In the genomic region with DNA sequence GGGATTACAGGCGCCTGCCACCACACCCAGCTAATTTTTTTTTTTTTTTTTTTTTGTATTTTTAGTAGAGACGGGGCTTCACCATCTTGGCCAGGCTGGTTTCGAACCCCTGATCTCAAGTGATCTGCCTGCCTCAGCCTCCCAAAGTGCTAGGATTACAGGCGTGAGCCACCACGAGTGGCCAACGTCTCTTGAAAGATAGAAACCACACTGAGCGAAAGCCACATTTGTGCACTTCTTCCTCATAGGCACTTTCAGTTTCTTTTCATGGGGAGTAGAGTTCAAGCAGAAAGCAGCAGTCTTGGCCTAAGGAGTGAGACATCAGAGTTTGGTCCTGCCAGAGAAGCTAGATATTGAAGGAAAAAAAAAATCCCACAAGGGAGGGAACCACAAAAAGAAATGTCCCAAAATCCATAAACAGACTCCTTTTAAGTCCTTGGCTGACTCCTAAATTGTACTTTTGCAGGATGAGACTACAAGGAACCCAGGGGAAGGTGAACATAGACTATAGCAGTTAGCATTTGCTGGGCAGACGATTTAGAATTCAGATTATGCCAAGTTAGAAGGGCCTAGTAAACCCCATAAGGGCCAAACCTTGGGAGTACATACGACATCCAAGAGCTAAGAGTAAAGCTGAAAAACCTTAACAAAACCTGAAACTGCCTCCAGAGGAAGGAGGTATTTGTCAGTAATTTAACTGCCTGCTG, we compare ENCODE assay signal across 9 cellular contexts. TPM values are rescaled to one million over a fixed set of nuclear protein-coding genes. Genes with fewer than 3 reads are reported as not detected.
DNase-seq lines count a peak whose midpoint lies in the region; ATAC-seq and TF ChIP-seq lines count a peak whose summit lies in the region.
"Had no signal": no experiment of that assay in that cellular context is flagged by ENCODE, and none has a peak within 500 bp of the region (broad histone marks: within the 10 kb centered on the region; RNA-seq: fewer than 3 reads in every experiment).

No MANE protein-coding gene starts in this region.

- H3K4me1 Mint-ChIP-seq in WTC11 = peaks cover 33% of the 10 kb centered on the region

- H3K36me3 Mint-ChIP-seq in WTC11 = no peaks in the 10 kb centered on the region

- TF ChIP-seq CTCF in WTC11 (IDR thresholded peaks at IDR 0.05) (no peak), RWPE1 (conservative IDR thresholded peaks at IDR 0.05; ENCODE audit: low read depth) (no peak)

- no peak for DNase-seq in WTC11 (ENCODE audit: low spot score)
- DNase-seq in left colon = peak; percentile 16 to 36
- no peak for DNase-seq in RWPE1 (ENCODE audit: low spot score)
- no peak for DNase-seq in RKO (ENCODE audit: low spot score)
- DNase-seq in MG63 = no peak
- DNase-seq in kidney glomerular epithelial cell (lab: John Stamatoyannopoulos, UW) = no peak

- CTCF ChIA-PET in WTC11 (lab: Charles Lee) = interaction anchor here (0.8 to 1.6 kb wide), 4 partner anchors 10 to 74 kb away, joined by 3 to 5 read pairs (median 4); no protein-coding TSS in a partner anchor
- CTCF ChIA-PET in RWPE1 (lab: Yijun Ruan, JAX) = interaction anchor here (0.7 to 1.6 kb wide), 2 partner anchors 11 to 110 kb away, joined by 4 to 7 read pairs; no protein-coding TSS in a partner anchor

- H3K27ac ChIP-seq in RWPE1 = no peak overlapping the region

- POLR2A ChIA-PET in WTC11 (lab: Charles Lee) (no interaction called here), RWPE1 (lab: Yijun Ruan, JAX; ENCODE audit: low non-redundant PET) (no interaction called here)

- ATAC-seq in GM18907 (IDR thresholded peaks at IDR 0.05; ENCODE audit: unreplicated experiment) (peak; percentile 90), HG03025 (IDR thresholded peaks at IDR 0.05; ENCODE audit: low FRiP score, unreplicated experiment) (peak; percentile 66), WTC11 (no peak), left colon (peak; percentile 71)

- no peaks in the 10 kb centered on the region for H3K27me3 Mint-ChIP-seq in WTC11 (ENCODE audit: low read depth)

- no peaks in the 10 kb centered on the region for H3K9me3 Mint-ChIP-seq in WTC11

- H3K27ac Mint-ChIP-seq in WTC11 = peak overlapping the region; percentile 85

- intact Hi-C loops in left colon (cut with DNase I, micrococcal nuclease) = no loop called here

- no peaks in the 10 kb centered on the region for H3K27me3 ChIP-seq in MG63
- H3K27me3 ChIP-seq: cardiac muscle cell had no signal

- H3K4me3 ChIP-seq in MG63 = no peak overlapping the region
- H3K4me3 ChIP-seq: cardiac muscle cell had no signal

- H3K9me3 ChIP-seq in MG63 = no peaks in the 10 kb centered on the region

- H3K4me3 Mint-ChIP-seq in WTC11 = no peak overlapping the region

- H3K36me3 ChIP-seq in MG63 = peaks cover 30% of the 10 kb centered on the region
- H3K36me3 ChIP-seq: cardiac muscle cell had no signal

TF ChIP-seq in WTC11, 78 proteins besides CTCF, POLR2A, EP300 and RAD21:
- TF ChIP-seq ETV6 (CRISPR knock-in tag; IDR thresholded peaks at IDR 0.05) (no peak), KAT7 (CRISPR knock-in tag; IDR thresholded peaks at IDR 0.05; ENCODE audit: borderline replicate concordance) (no peak), GTF2I (CRISPR knock-in tag; conservative IDR thresholded peaks at IDR 0.05) (no peak), SMAD4 (CRISPR knock-in tag; IDR thresholded peaks at IDR 0.05) (no peak), ZNF317 (CRISPR knock-in tag; IDR thresholded peaks at IDR 0.05; ENCODE audit: borderline replicate concordance, low read depth) (no peak), SOX15 (CRISPR knock-in tag; IDR thresholded peaks at IDR 0.05) (no peak), RELA (CRISPR knock-in tag; IDR thresholded peaks at IDR 0.05; ENCODE audit: borderline replicate concordance) (no peak), ZNF121 (CRISPR knock-in tag; IDR thresholded peaks at IDR 0.05) (no peak)
- TF ChIP-seq, protein P1, sequence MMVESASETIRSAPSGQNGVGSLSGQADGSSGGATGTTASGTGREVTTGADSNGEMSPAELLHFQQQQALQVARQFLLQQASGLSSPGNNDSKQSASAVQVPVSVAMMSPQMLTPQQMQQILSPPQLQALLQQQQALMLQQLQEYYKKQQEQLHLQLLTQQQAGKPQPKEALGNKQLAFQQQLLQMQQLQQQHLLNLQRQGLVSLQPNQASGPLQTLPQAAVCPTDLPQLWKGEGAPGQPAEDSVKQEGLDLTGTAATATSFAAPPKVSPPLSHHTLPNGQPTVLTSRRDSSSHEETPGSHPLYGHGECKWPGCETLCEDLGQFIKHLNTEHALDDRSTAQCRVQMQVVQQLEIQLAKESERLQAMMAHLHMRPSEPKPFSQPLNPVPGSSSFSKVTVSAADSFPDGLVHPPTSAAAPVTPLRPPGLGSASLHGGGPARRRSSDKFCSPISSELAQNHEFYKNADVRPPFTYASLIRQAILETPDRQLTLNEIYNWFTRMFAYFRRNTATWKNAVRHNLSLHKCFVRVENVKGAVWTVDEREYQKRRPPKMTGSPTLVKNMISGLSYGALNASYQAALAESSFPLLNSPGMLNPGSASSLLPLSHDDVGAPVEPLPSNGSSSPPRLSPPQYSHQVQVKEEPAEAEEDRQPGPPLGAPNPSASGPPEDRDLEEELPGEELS (CRISPR knock-in tag; IDR thresholded peaks at IDR 0.05) = no peak
- TF ChIP-seq, protein P2, sequence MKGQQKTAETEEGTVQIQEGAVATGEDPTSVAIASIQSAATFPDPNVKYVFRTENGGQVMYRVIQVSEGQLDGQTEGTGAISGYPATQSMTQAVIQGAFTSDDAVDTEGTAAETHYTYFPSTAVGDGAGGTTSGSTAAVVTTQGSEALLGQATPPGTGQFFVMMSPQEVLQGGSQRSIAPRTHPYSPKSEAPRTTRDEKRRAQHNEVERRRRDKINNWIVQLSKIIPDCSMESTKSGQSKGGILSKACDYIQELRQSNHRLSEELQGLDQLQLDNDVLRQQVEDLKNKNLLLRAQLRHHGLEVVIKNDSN (CRISPR knock-in tag; IDR thresholded peaks at IDR 0.05) = no peak
- TF ChIP-seq, protein P3, sequence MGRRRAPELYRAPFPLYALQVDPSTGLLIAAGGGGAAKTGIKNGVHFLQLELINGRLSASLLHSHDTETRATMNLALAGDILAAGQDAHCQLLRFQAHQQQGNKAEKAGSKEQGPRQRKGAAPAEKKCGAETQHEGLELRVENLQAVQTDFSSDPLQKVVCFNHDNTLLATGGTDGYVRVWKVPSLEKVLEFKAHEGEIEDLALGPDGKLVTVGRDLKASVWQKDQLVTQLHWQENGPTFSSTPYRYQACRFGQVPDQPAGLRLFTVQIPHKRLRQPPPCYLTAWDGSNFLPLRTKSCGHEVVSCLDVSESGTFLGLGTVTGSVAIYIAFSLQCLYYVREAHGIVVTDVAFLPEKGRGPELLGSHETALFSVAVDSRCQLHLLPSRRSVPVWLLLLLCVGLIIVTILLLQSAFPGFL (CRISPR knock-in tag; IDR thresholded peaks at IDR 0.05; ENCODE audit: borderline replicate concordance) = no peak

RNA-seq across cellular contexts. Expression of a gene that starts 43.9 kb away (rescaled TPM):
- total RNA-seq in WTC11 (2021) = 3.7 to 6.3 TPM (median 5.3 TPM) in 3 replicates
- total RNA-seq in left colon = 10 to 100 TPM; 26.0 to 33.3 TPM
- 17.1 and 20.3 TPM in 2 replicates for total RNA-seq in MG63 (2014; rRNA removed; shearing (Covaris generic); ENCODE audit: low replicate concordance)

RNA-seq across cellular contexts. Expression of a gene that starts 55.9 kb away (rescaled TPM):
- total RNA-seq in WTC11 (2021) = 9.9 to 11.2 TPM (median 10.3 TPM) in 3 replicates
- 1 to 10 TPM; 2.9 to 4.7 TPM for total RNA-seq in left colon
- 33.8 and 36.1 TPM in 2 replicates for total RNA-seq in MG63 (2014; rRNA removed; shearing (Covaris generic); ENCODE audit: low replicate concordance)

Comparison
In these comparisons a context has a peak if more than half of its experiments do, and no peak if none do; other contexts are left out.
1. DNase-seq: peak in left colon (2 of 2); none in WTC11 (single experiment), RWPE1 (single experiment), RKO (single experiment), MG63 (single experiment) and kidney glomerular epithelial cell (single experiment).